19 cellular contexts compared by ENCODE assay signal in the genomic region with DNA sequence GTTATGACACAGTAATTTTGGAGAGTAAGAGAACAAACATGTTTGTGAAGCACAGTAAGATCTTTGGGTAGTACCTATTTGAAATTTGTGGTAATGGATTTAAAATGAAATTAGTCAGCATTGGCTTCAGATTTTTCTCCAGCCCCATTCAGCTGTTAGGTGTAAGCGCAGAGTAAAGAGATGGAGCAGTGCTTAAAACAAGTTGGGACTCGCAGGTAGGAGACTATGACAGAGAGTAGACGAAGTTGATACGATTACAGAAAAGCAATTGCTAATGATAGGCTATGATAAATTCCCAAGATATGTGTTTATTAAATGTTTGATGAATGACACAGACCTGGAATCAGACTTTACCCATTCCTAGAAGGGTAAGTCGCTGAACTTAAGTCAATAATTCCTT.
"Had no signal": no experiment of that assay in that cellular context is flagged by ENCODE, and none has a peak within 500 bp of the region (broad histone marks: within the 10 kb centered on the region; RNA-seq: fewer than 3 reads in every experiment).

No MANE protein-coding gene starts in this region.

- H3K27ac Mint-ChIP-seq: mesothelial cell of epicardium; natural killer cell; progenitor cell of endocrine pancreas; stimulated activated effector memory CD8-positive, alpha-beta T cell treated with anti-CD3 and anti-CD28 coated beads, Interleukin-12 subunit alpha, Interleukin-12 subunit beta, amount 100 ng/mL, for 72 hours; type B pancreatic cell had no signal

- H3K9me3 ChIP-seq: heart right ventricle, pancreas, suprapubic skin, thyroid gland had no signal

- H3K27me3 Mint-ChIP-seq: progenitor cell of endocrine pancreas, type B pancreatic cell had no signal

- H3K27me3 ChIP-seq: heart right ventricle, pancreas, suprapubic skin, thyroid gland had no signal

- H3K4me1 Mint-ChIP-seq: mesothelial cell of epicardium; stimulated activated effector memory CD8-positive, alpha-beta T cell treated with anti-CD3 and anti-CD28 coated beads, Interleukin-12 subunit alpha, Interleukin-12 subunit beta, amount 100 ng/mL, for 72 hours had no signal

- H3K9me3 Mint-ChIP-seq: mesothelial cell of epicardium; natural killer cell; neural crest cell; stimulated activated effector memory CD8-positive, alpha-beta T cell treated with anti-CD3 and anti-CD28 coated beads, Interleukin-12 subunit alpha, Interleukin-12 subunit beta, amount 100 ng/mL, for 72 hours; type B pancreatic cell had no signal

- H3K36me3 Mint-ChIP-seq: natural killer cell; stimulated activated effector memory CD8-positive, alpha-beta T cell treated with anti-CD3 and anti-CD28 coated beads, Interleukin-12 subunit alpha, Interleukin-12 subunit beta, amount 100 ng/mL, for 72 hours; type B pancreatic cell had no signal

- H3K4me3 Mint-ChIP-seq: mesothelial cell of epicardium; natural killer cell; neural crest cell; stimulated activated effector memory CD8-positive, alpha-beta T cell treated with anti-CD3 and anti-CD28 coated beads, Interleukin-12 subunit alpha, Interleukin-12 subunit beta, amount 100 ng/mL, for 72 hours; type B pancreatic cell had no signal

- DNase-seq: effector memory CD4-positive, alpha-beta T cell; heart right ventricle; hypothalamus; natural killer cell; nucleus accumbens; pancreas; right cardiac atrium; small intestine; stimulated activated CD4-positive, alpha-beta T cell treated with anti-CD3 and anti-CD28 coated beads, Interleukin-4, amount 100 ng/mL, for 1 hour; stimulated activated CD8-positive, alpha-beta memory T cell treated with anti-CD3 and anti-CD28 coated beads, Interleukin-4, amount 100 ng/mL, for 48 hours; stimulated activated naive CD8-positive, alpha-beta T cell treated with anti-CD3 and anti-CD28 coated beads, Interleukin-15, Interleukin-2, amounts not matched to agents 100 U/mL and 50 U/mL, for 24 hours; thyroid gland had no signal

- H3K27ac ChIP-seq: heart right ventricle, pancreas, suprapubic skin, thyroid gland had no signal

- H3K4me3 ChIP-seq: heart right ventricle, pancreas, suprapubic skin, thyroid gland had no signal

- ATAC-seq: heart right ventricle; left lobe of liver; natural killer cell; pancreas; right cardiac atrium; stimulated activated effector memory CD8-positive, alpha-beta T cell treated with anti-CD3 and anti-CD28 coated beads, Interleukin-12 subunit alpha, Interleukin-12 subunit beta, amount 100 ng/mL, for 72 hours; stimulated activated naive CD8-positive, alpha-beta T cell treated with anti-CD3 and anti-CD28 coated beads, Interleukin-15, Interleukin-2, amounts not matched to agents 100 U/mL and 50 U/mL, for 24 hours had no signal

- H3K4me1 ChIP-seq: pancreas, thyroid gland had no signal

- H3K36me3 ChIP-seq: heart right ventricle, pancreas, suprapubic skin, thyroid gland had no signal
